17 cellular contexts compared by ENCODE assay signal in genomic region chr5:157721159-157721558, GRCh38. TPM values are rescaled to one million over a fixed set of nuclear protein-coding genes. Genes with fewer than 3 reads are reported as not detected.
DNase-seq lines count a peak whose midpoint lies in the region; TF ChIP-seq lines count a peak whose summit lies in the region.
"Had no signal": no experiment of that assay in that cellular context is flagged by ENCODE, and none has a peak within 500 bp of the region (broad histone marks: within the 10 kb centered on the region; RNA-seq: fewer than 3 reads in every experiment).

No MANE protein-coding gene starts in this region.

- no peaks in the 10 kb centered on the region for H3K36me3 ChIP-seq in transverse colon
- H3K36me3 ChIP-seq: BE2C had no signal

- intact Hi-C loops in transverse colon (cut with DNase I; ENCODE audit: low total_unique reads): loop anchor here (5.0 kb wide), 1 partner anchor 394 kb away; no protein-coding TSS in a partner anchor

- WGBS in transverse colon (ENCODE audit: low coverage in 1 of 2), 2 donors: 63% methylated on average over 6 of the region's 6 CpGs; no CpG with 5 or more reads in 1 of the 2 donors

- no peak for TF ChIP-seq EP300 in transverse colon (IDR thresholded peaks at IDR 0.05; ENCODE audit: low read depth)

- no peak for TF ChIP-seq CTCF in VCaP (conservative IDR thresholded peaks at IDR 0.05)
- TF ChIP-seq CTCF in transverse colon (IDR thresholded peaks at IDR 0.05): no peak

- H3K27ac ChIP-seq in VCaP (peak overlapping the region; percentile 23; the same call in 1 of the 2 replicates), transverse colon (no peak overlapping the region)
- H3K27ac ChIP-seq: A549, C4-2B had no signal

- peaks cover 0 to 12% (median 9%) of the 10 kb centered on the region in 4 donors for H3K4me1 ChIP-seq in transverse colon
- H3K4me1 ChIP-seq: A549, BE2C had no signal

- in situ Hi-C loops in transverse colon (cut with MboI; ENCODE audit: low pct_ligation_motif_present in 1 of 4, low pct_unique_long_range_greater_than_20kb in 1 of 4, low sequenced_read_pairs in 3 of 4): loop anchor here in 2 of 4 donors (25.0 kb wide), 3 partner anchors 234 to 384 kb away; a partner anchor contains a TSS

- DNase-seq in NCI-H526 (lab: John Stamatoyannopoulos, UW) (peak; percentile 2 to 16), NCI-H526 treated with DMSO at 0.1 percent for 48 hours (lab: John Stamatoyannopoulos, UW) (no peak), HT-29 (ENCODE audit: low spot score) (peak; percentile 58), transverse colon (peak; percentile 32), NCI-H1694 (lab: John Stamatoyannopoulos, UW) (no peak), T1000 (lab: John Stamatoyannopoulos, UW) (no peak)
- DNase-seq: BE2C; CD4-positive, alpha-beta memory T cell; COR-L47; DMS153; DMS79 treated with DMSO at 0.1 percent for 48 hours; EL; H7 had no signal

- no peak for TF ChIP-seq POLR2A in transverse colon (IDR thresholded peaks at IDR 0.05)

- no peaks in the 10 kb centered on the region for H3K9me3 ChIP-seq in transverse colon
- H3K9me3 ChIP-seq: A549, BE2C had no signal

- no peak overlapping the region for H3K4me3 ChIP-seq in transverse colon
- H3K4me3 ChIP-seq: A549, GM23338 had no signal

- no peaks in the 10 kb centered on the region for H3K27me3 ChIP-seq in transverse colon
- H3K27me3 ChIP-seq: BE2C had no signal

RNA-seq across cellular contexts. Expression of gene THG1L, which starts 10.1 kb away (rescaled TPM):
- 24.5 and 26.2 TPM in 2 replicates for total RNA-seq in HT-29 (2014; rRNA removed; shearing (Covaris generic))
- 10 to 100 TPM in 2 of 4 donors, 1 to 10 TPM in 2; 2.2 to 16.8 (median 7.0) TPM for total RNA-seq in transverse colon

RNA-seq across cellular contexts. Expression of gene LSM11, which starts 22.4 kb away (rescaled TPM):
- 3.0 and 3.1 TPM in 2 replicates for total RNA-seq in HT-29 (2014; rRNA removed; shearing (Covaris generic))
- total RNA-seq in transverse colon: 1 to 10 TPM; 4.1 to 10.0 (median 5.8) TPM

RNA-seq across cellular contexts. Expression of gene C5orf52, which starts 49.8 kb away (rescaled TPM):
- not detected in 2 replicates for total RNA-seq in HT-29 (2014; rRNA removed; shearing (Covaris generic))
- not detected for total RNA-seq in transverse colon
- total RNA-seq: CD4-positive, alpha-beta memory T cell; GM23338; H7 had no signal

Comparison
In these comparisons a context has a peak if more than half of its experiments do, and no peak if none do; other contexts are left out.
1. DNase-seq: peak in NCI-H526 (2 of 2), HT-29 (single experiment) and transverse colon (single experiment); none in NCI-H526 treated with DMSO at 0.1 percent for 48 hours (single experiment), NCI-H1694 (single experiment) and T1000 (single experiment).